Comparison of ENCODE assay signal across 8 cellular contexts in the genomic region with DNA sequence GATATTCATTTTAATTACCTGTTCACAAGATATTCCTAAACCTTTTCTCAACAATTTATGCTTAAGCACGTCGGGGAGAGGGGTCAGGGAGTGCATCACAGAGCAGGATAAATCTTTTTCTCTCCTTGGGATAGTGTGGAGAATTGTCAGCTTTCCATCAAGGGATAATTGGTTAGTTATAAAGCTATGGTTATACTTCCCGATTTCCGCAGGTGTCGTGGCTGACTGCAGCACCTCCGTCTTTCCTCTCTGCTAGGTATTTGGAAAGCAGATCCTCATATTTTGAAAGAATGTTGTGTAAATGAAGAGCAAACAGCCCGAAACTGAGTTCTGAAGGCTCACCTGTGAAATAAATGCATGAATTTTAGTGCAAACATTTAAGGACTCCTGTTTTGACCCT. TPM values are rescaled to one million over a fixed set of nuclear protein-coding genes. Genes with fewer than 3 reads are reported as not detected.
DNase-seq lines count a peak whose midpoint lies in the region; ATAC-seq and TF ChIP-seq lines count a peak whose summit lies in the region.

No MANE protein-coding gene starts in this region.

- TF ChIP-seq POLR2A in body of pancreas (IDR thresholded peaks at IDR 0.05): no peak
- TF ChIP-seq POLR2A in uterus (IDR thresholded peaks at IDR 0.05): no peak

- H3K36me3 ChIP-seq in cardiac muscle cell: peaks cover 6% of the 10 kb centered on the region
- H3K36me3 ChIP-seq in body of pancreas (replicated peaks in 1 of 2; ENCODE audit: insufficient read depth in 1 of 2, low read depth in 2 of 2): peaks cover 0 to 6% of the 10 kb centered on the region in 2 donors
- H3K36me3 ChIP-seq in lung (ENCODE audit: control insufficient read depth in 2 of 2, insufficient read depth in 2 of 2, low read length in 2 of 2): peaks cover 4 to 6% of the 10 kb centered on the region in 2 donors
- H3K36me3 ChIP-seq in uterus: no peaks in the 10 kb centered on the region

- intact Hi-C loops in left ventricle myocardium superior (cut with micrococcal nuclease) (no loop called here), body of pancreas (cut with DNase I) (no loop called here), uterus (cut with DNase I; ENCODE audit: low total_unique reads) (no loop called here)

- 8 to 17% methylated on average over 7 of the region's 7 CpGs for WGBS in body of pancreas, 2 donors
- WGBS in lung, 2 donors: 15 to 27% methylated on average over 7 of the region's 7 CpGs

- DNase-seq in cardiac muscle cell (ENCODE audit: low read depth in 1 of 2, low spot score in 1 of 2): no peak
- no peak for DNase-seq in left ventricle myocardium superior
- DNase-seq in body of pancreas: peak in 1 of 4 donors; percentile 15
- no peak for DNase-seq in lung (ENCODE audit: low spot score)
- DNase-seq in uterus: no peak
- no peak for DNase-seq in cortex of kidney (lab: John Stamatoyannopoulos, UW)
- DNase-seq in OCI-M1 (lab: John Stamatoyannopoulos, UW): no peak

- H3K9me3 ChIP-seq in cardiac muscle cell (ENCODE audit: low read depth): no peaks in the 10 kb centered on the region
- H3K9me3 ChIP-seq in body of pancreas: no peaks in the 10 kb centered on the region
- no peaks in the 10 kb centered on the region for H3K9me3 ChIP-seq in lung (ENCODE audit: control insufficient read depth in 2 of 2, insufficient read depth in 1 of 2, low read length in 1 of 2)
- no peaks in the 10 kb centered on the region for H3K9me3 ChIP-seq in uterus

- peak overlapping the region; percentile 79 for H3K27ac ChIP-seq in cardiac muscle cell
- H3K27ac ChIP-seq in body of pancreas: peak overlapping the region; percentile 64 to 94 (median 86)
- peak overlapping the region; percentile 76 to 90 for H3K27ac ChIP-seq in lung (ENCODE audit: low read depth in 1 of 2, low read length in 1 of 2)
- H3K27ac ChIP-seq in uterus: peak overlapping the region; percentile 90 to 95

- H3K4me3 ChIP-seq in cardiac muscle cell (peak overlapping the region; percentile 56), body of pancreas (peak overlapping the region; percentile 35 to 47), lung (no peak overlapping the region), uterus (peak overlapping the region; percentile 80 to 86)

- H3K27me3 ChIP-seq in cardiac muscle cell (no peaks in the 10 kb centered on the region), body of pancreas (no peaks in the 10 kb centered on the region), lung (ENCODE audit: control insufficient read depth, insufficient read depth) (no peaks in the 10 kb centered on the region), uterus (no peaks in the 10 kb centered on the region)

- ATAC-seq in left ventricle myocardium superior: no peak
- ATAC-seq in body of pancreas: no peak
- ATAC-seq in lung (ENCODE audit: insufficient read depth, low FRiP score): no peak
- no peak for ATAC-seq in GM21529 (IDR thresholded peaks at IDR 0.05; ENCODE audit: unreplicated experiment)

- no peak for TF ChIP-seq CTCF in cardiac muscle cell (IDR thresholded peaks at IDR 0.05; ENCODE audit: low read depth, low read length)
- no peak for TF ChIP-seq CTCF in body of pancreas (IDR thresholded peaks at IDR 0.05)
- no peak for TF ChIP-seq CTCF in lung (IDR thresholded peaks at IDR 0.05; ENCODE audit: control extremely low read depth, extremely low read depth)
- no peak for TF ChIP-seq CTCF in uterus (IDR thresholded peaks at IDR 0.05)

- H3K4me1 ChIP-seq in cardiac muscle cell (ENCODE audit: low read depth) (peaks cover 6% of the 10 kb centered on the region), body of pancreas (peaks cover 6% of the 10 kb centered on the region), lung (ENCODE audit: control insufficient read depth in 2 of 2, insufficient read depth in 2 of 2, low read length in 2 of 2) (peaks cover 0 to 4% of the 10 kb centered on the region in 2 donors), uterus (no peaks in the 10 kb centered on the region)

RNA-seq across cellular contexts. Expression of gene DYNC2LI1, which starts 0.8 kb away (rescaled TPM):
- total RNA-seq in cardiac muscle cell: 17.2 and 46.2 TPM in 2 replicates
- 44.7 and 64.9 TPM in 2 replicates for polyA plus RNA-seq in cardiac muscle cell
- 8.1 TPM for total RNA-seq in left ventricle myocardium superior
- 10 to 100 TPM; 21.0 to 21.4 TPM for total RNA-seq in body of pancreas
- total RNA-seq in lung: 10 to 100 TPM; 21.3 to 99.7 TPM
- polyA plus RNA-seq in lung: 10 to 100 TPM; 15.4 to 28.5 TPM
- 10 to 100 TPM; 27.0 to 83.8 (median 62.4) TPM for total RNA-seq in uterus
